20 cellular contexts compared by ENCODE assay signal in the genomic region with DNA sequence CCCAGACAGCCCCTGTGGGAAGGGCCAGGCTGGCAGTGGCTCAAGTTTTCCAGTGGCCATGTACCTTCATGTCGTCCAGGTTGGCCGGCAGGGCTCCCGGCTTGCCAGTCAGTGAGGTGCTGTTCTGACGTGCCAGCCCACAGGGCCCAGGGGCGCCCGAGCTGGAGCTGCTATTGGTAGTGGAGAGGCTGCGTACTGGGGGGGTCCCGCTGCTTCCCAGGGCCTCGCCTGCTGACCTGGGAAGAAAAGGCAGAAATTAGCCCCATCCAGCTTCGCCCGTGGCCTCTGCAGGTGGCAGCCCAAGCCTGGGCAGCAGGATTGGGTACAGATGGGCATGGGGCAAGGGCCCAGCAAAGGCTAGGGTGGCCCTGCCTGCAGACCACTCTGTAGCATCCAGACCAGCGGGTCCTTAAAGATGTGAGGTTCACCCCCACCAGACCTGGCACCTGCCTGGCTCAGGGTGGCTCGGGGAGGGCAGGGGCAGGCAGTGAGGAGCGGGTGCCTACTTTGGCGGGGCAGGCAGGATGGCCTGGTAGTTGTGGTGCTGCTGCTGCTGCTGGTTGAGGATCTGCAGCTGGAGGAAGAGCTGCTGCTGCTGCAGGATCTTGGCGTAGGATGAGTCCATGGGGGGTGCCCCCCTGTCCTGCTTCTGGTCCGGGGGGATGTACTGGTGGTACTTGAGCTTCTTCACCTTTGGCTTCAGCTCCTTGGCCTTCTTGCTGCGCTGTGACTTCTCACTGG. TPM values are rescaled to one million over a fixed set of nuclear protein-coding genes. Genes with fewer than 3 reads are reported as not detected.
DNase-seq lines count a peak whose midpoint lies in the region; ATAC-seq, FAIRE-seq and TF ChIP-seq lines count a peak whose summit lies in the region.
"Had no signal": no experiment of that assay in that cellular context is flagged by ENCODE, and none has a peak within 500 bp of the region (broad histone marks: within the 10 kb centered on the region; RNA-seq: fewer than 3 reads in every experiment).

No MANE protein-coding gene starts in this region.

- DNase-seq in right cardiac atrium (peak in 2 of 3 donors; percentile 51 to 61), right atrium auricular region (ENCODE audit: low spot score) (no peak), K562 (ENCODE audit: extremely low read depth in 1 of 4, low spot score in 3 of 4) (no peak), GM13976 (ENCODE audit: low spot score) (no peak)
- DNase-seq: EL; GF-D8; KG1; NCI-H1092 treated with DMSO at 0.1 percent for 48 hours; NCI-H1436 treated with DMSO at 0.1 percent for 48 hours; NCI-H1930; NCI-H226; NCI-H510A treated with DMSO at 0.1 percent for 48 hours; NCI-H774; NK-92 treated with Interleukin-12 subunit alpha and Interleukin-12 subunit beta, amount 100 ng/mL, for 24 hours; Peyer's patch had no signal

- H3K9me3 ChIP-seq in right cardiac atrium (ENCODE audit: control insufficient read depth, low read length) (no peaks in the 10 kb centered on the region), right atrium auricular region (no peaks in the 10 kb centered on the region), HEK293 (ENCODE audit: control insufficient read depth, insufficient read depth, low read depth, low read length) (no peaks in the 10 kb centered on the region), K562 (replicated peaks; ENCODE audit: control insufficient read depth, insufficient read depth, low read depth, low read length) (no peaks in the 10 kb centered on the region)
- H3K9me3 ChIP-seq: HAP-1, Peyer's patch had no signal

- H3K27me3 ChIP-seq in right cardiac atrium (ENCODE audit: control insufficient read depth, insufficient read depth): no peaks in the 10 kb centered on the region
- H3K27me3 ChIP-seq in right atrium auricular region: no peaks in the 10 kb centered on the region
- no peaks in the 10 kb centered on the region for H3K27me3 ChIP-seq in K562 (ENCODE audit: control insufficient read depth in 2 of 2, insufficient read depth in 2 of 2, low read length in 2 of 2)
- H3K27me3 ChIP-seq: Peyer's patch had no signal

- H3K9ac ChIP-seq in K562 (ENCODE audit: insufficient read depth in 1 of 2, low read depth in 2 of 2, low read length in 2 of 2): no peak overlapping the region

- in situ Hi-C loops in K562 (cut with MboI): no loop called here
- in situ Hi-C loops in GM13976 (cut with MboI; ENCODE audit: low sequenced_read_pairs, unreplicated experiment): no loop called here

- BruUV-seq in K562 (replicated peaks; lab: Mats Ljungman, UMichigan): no TSS peak

- H3K36me3 ChIP-seq in right atrium auricular region (peaks cover 94% of the 10 kb centered on the region), HEK293 (ENCODE audit: control insufficient read depth in 2 of 2, insufficient read depth in 1 of 2, low read length in 2 of 2) (peaks cover 4 to 93% of the 10 kb centered on the region in 2 experiments; a peak in 2 of 3 replicates), K562 (ENCODE audit: control insufficient read depth, insufficient read depth, low read length) (peaks cover 34% of the 10 kb centered on the region; the same call in 1 of the 3 replicates)

- no peaks in the 10 kb centered on the region for H3K9me1 ChIP-seq in K562 (ENCODE audit: control insufficient read depth, insufficient read depth, low read length)

- TF ChIP-seq EP300 in K562 (IDR thresholded peaks at IDR 0.05; ENCODE audit: low read length): no peak

- 94% methylated on average over 18 of the region's 18 CpGs for WGBS in right cardiac atrium
- WGBS in K562 (ENCODE audit: insufficient coverage, low coverage, missing lambda C conversion rate): 96% methylated on average over 10 of the region's 18 CpGs

- TF ChIP-seq CTCF in right atrium auricular region (IDR thresholded peaks at IDR 0.05) (no peak), HEK293 (tag by site-specific recombination; IDR thresholded peaks at IDR 0.05) (no peak), K562 (IDR thresholded peaks at IDR 0.05 in 2 of 3, conservative IDR thresholded peaks at IDR 0.05 in 1 of 3; ENCODE audit: insufficient read depth in 2 of 3, low read depth in 1 of 3, low read length in 3 of 3) (no peak), GM13976 (IDR thresholded peaks at IDR 0.05; ENCODE audit: borderline replicate concordance, control extremely low read depth, extremely low read depth, insufficient read depth, missing control alignments) (no peak)

- H3K4me3 ChIP-seq in right cardiac atrium (ENCODE audit: low read length): no peak overlapping the region
- no peak overlapping the region for H3K4me3 ChIP-seq in right atrium auricular region
- H3K4me3 ChIP-seq in HEK293 (ENCODE audit: low read depth, low read length): no peak overlapping the region
- H3K4me3 ChIP-seq in K562: no peak overlapping the region
- H3K4me3 ChIP-seq: HAP-1, Peyer's patch had no signal

- POLR2A ChIA-PET in HEK293 (lab: Yijun Ruan, JAX): interaction anchor here (0.5 kb wide), 1 partner anchor 398 kb away, joined by 3 read pairs; no protein-coding TSS in a partner anchor
- POLR2A ChIA-PET in K562 (lab: Yijun Ruan, JAX): interaction anchor here (0.6 to 1.7 kb wide), 3 partner anchors 9 to 16 kb away, joined by 3 to 8 read pairs (median 5); no protein-coding TSS in a partner anchor

- H2AFZ ChIP-seq in K562 (ENCODE audit: low read depth, low read length): no peak overlapping the region

- no peak overlapping the region for H3K4me2 ChIP-seq in K562 (ENCODE audit: insufficient read depth, low read length)

- no peak for TF ChIP-seq POLR2A in K562 (conservative IDR thresholded peaks at IDR 0.05)

- intact Hi-C loops in right cardiac atrium (cut with DNase I): no loop called here
- intact Hi-C loops in K562 (cut with micrococcal nuclease): no loop called here

- H3K4me1 ChIP-seq in right cardiac atrium (ENCODE audit: control insufficient read depth, insufficient read depth, low read length) (peaks cover 4% of the 10 kb centered on the region), right atrium auricular region (peaks cover 0 to 38% of the 10 kb centered on the region in 2 donors), HEK293 (ENCODE audit: control insufficient read depth, insufficient read depth, low read length) (no peaks in the 10 kb centered on the region), K562 (replicated peaks in 1 of 2; ENCODE audit: control insufficient read depth in 2 of 2, insufficient read depth in 2 of 2, low read length in 2 of 2) (peaks cover 0 to 6% of the 10 kb centered on the region in 2 experiments; a peak in 2 of 5 replicates)
- H3K4me1 ChIP-seq: HAP-1 had no signal

- H4K20me1 ChIP-seq in K562 (replicated peaks; ENCODE audit: control insufficient read depth, insufficient read depth, low read length): no peaks in the 10 kb centered on the region

- CTCF ChIA-PET in HEK293 (lab: Yijun Ruan, JAX): interaction anchor here (0.7 to 0.9 kb wide), 2 partner anchors 67 to 567 kb away, joined by 3 to 6 read pairs; no protein-coding TSS in a partner anchor
- CTCF ChIA-PET in K562 (lab: Yijun Ruan, JAX; ENCODE audit: low intra/inter-chr PET ratio): no interaction called here

- ATAC-seq in right cardiac atrium (no peak), K562 (no peak), HG03457 (IDR thresholded peaks at IDR 0.05; ENCODE audit: unreplicated experiment) (no peak), GM19397 (IDR thresholded peaks at IDR 0.05; ENCODE audit: unreplicated experiment) (no peak)

- H3K27ac ChIP-seq in right cardiac atrium (ENCODE audit: low read length): no peak overlapping the region
- H3K27ac ChIP-seq in right atrium auricular region: no peak overlapping the region
- H3K27ac ChIP-seq in HEK293 (ENCODE audit: extremely low read depth, low read depth, low read length): no peak overlapping the region
- no peak overlapping the region for H3K27ac ChIP-seq in K562 (ENCODE audit: extremely low read depth, low read depth, low read length)
- H3K27ac ChIP-seq: C4-2B, Peyer's patch had no signal

- TF ChIP-seq RAD21 in K562 (CRISPR knock-in tag; conservative IDR thresholded peaks at IDR 0.05 in 1 of 2, IDR thresholded peaks at IDR 0.05 in 1 of 2): no peak

- no peak for FAIRE-seq in K562 (lab: Jason Lieb, UNC)

- H3K79me2 ChIP-seq in K562 (ENCODE audit: control insufficient read depth, insufficient read depth, low read length): no peaks in the 10 kb centered on the region

TF ChIP-seq in K562, 482 proteins besides CTCF, POLR2A, EP300 and RAD21:
- TF ChIP-seq POLR2G (IDR thresholded peaks at IDR 0.05; ENCODE audit: low read depth, low read length) (0 out of 2 replicates have a peak, but pooled peaks have one; percentile 29), NCOR1 (IDR thresholded peaks at IDR 0.05) (no peak), CEBPG (CRISPR knock-in tag; IDR thresholded peaks at IDR 0.05) (no peak), CEBPG (tag; conservative IDR thresholded peaks at IDR 0.05 in 1 of 2, IDR thresholded peaks at IDR 0.05 in 1 of 2) (no peak), RBFOX2 (IDR thresholded peaks at IDR 0.05; ENCODE audit: low read depth, low read length) (no peak), CBX5 (IDR thresholded peaks at IDR 0.05; ENCODE audit: borderline replicate concordance, low read depth) (no peak)

RNA-seq across cellular contexts. Expression of gene SGSM3, which starts 50.1 kb away (rescaled TPM):
- total RNA-seq in right cardiac atrium (10 to 100 TPM; 40.0 to 51.5 (median 46.6) TPM), right atrium auricular region (10 to 100 TPM; 29.0 to 36.3 TPM), K562 (2014; rRNA removed) (32.9 and 52.2 TPM in 2 replicates), K562 (2014; rRNA removed; fragmentation: Illumina TruSeq; extraction: Trizol) (6.8 and 10.0 TPM in 2 replicates), K562 (2015; rRNA removed; fragmentation: Illumina TruSeq; extraction: Trizol) (20.5 and 24.1 TPM in 2 replicates), K562 (2021) (48.1 and 50.7 TPM in 2 replicates)
- polyA plus RNA-seq in right cardiac atrium (56.4 TPM), K562 (2011; rRNA removed) (35.3 and 61.3 TPM in 2 replicates), K562 (2014; fragmentation: Illumina TruSeq; extraction: Trizol) (18.0 and 34.2 TPM in 2 replicates), K562 (2014; fragmentation: Nextera tagmentation; extraction: Ambion mirVana) (1 to 10 TPM; 1.5 to 2.1 TPM), K562 (2014; rRNA removed) (55.4 and 56.2 TPM in 2 replicates)
- total RNA-seq in K562 (2011; cell fraction: chromatin; rRNA removed; ENCODE audit: low replicate concordance): 101 and 295 TPM in 2 replicates
- 237 and 267 TPM in 2 replicates for total RNA-seq in K562 (2011; cell fraction: nucleolus; rRNA removed)
- 125 and 151 TPM in 2 replicates for total RNA-seq in K562 (2011; cell fraction: nucleoplasm; rRNA removed)
- polyA plus RNA-seq in K562 (2011; cell fraction: cytosol; rRNA removed): 39.4 and 58.7 TPM in 2 replicates
- polyA plus RNA-seq in K562 (2011; cell fraction: nucleus; rRNA removed): 468 and 514 TPM in 2 replicates
- 33.7 and 58.5 TPM in 2 replicates for polyA plus RNA-seq in K562 (2012)
- 10.6 and 13.6 TPM in 2 replicates for polyA minus RNA-seq in K562 (2011; rRNA and poly(A)+ RNA removed)
- polyA minus RNA-seq in K562 (2011; cell fraction: cytosol; rRNA and poly(A)+ RNA removed): 14.8 and 19.9 TPM in 2 replicates
- 48.9 and 74.2 TPM in 2 replicates for polyA minus RNA-seq in K562 (2011; cell fraction: nucleus; rRNA and poly(A)+ RNA removed)

Comparison
In these comparisons a context has a peak if more than half of its experiments do, and no peak if none do; other contexts are left out.
1. DNase-seq: peak in right cardiac atrium (2 of 3); none in right atrium auricular region (single experiment), K562 (0 of 4) and GM13976 (single experiment).